ENCODE assay signal across 17 cellular contexts in genomic region chr22:39713799-39714290, GRCh38.
"Had no signal": no experiment of that assay in that cellular context is flagged by ENCODE, and none has a peak within 500 bp of the region (broad histone marks: within the 10 kb centered on the region; RNA-seq: fewer than 3 reads in every experiment).

No MANE protein-coding gene starts in this region.

- H3K9me3 ChIP-seq: heart left ventricle, stomach, thoracic aorta had no signal

- H3K27ac ChIP-seq: heart left ventricle, stomach, thoracic aorta had no signal

- ATAC-seq: esophagus mucosa had no signal

- H3K4me1 ChIP-seq: stomach had no signal

- H3K4me3 Mint-ChIP-seq: central memory CD8-positive, alpha-beta T cell; natural killer cell; stimulated activated naive B cell treated with anti-CD40 and anti-IgM and Interleukin-4, amounts not matched to agents 10 μg/mL and 1 μg/mL and 100 μg/mL, for 72 hours had no signal

- FAIRE-seq: endometrium, frontal cortex, small intestine had no signal

- DNase-seq: effector memory CD4-positive, alpha-beta T cell; heart left ventricle; hippocampal formation; kidney glomerular epithelial cell; natural killer cell; stimulated activated CD4-positive, alpha-beta T cell treated with anti-CD3 and anti-CD28 coated beads, Interleukin-4, amount 100 ng/mL, for 1 hour; stimulated activated CD8-positive, alpha-beta memory T cell treated with anti-CD3 and anti-CD28 coated beads, Interleukin-4, amount 100 ng/mL, for 48 hours; stimulated activated naive B cell treated with anti-CD40 and anti-IgM and Interleukin-4, amounts not matched to agents 10 μg/mL and 1 μg/mL and 100 μg/mL, for 72 hours; stomach; substantia nigra; trophoblast cell had no signal

- H3K4me1 Mint-ChIP-seq: central memory CD8-positive, alpha-beta T cell had no signal

- H3K9me3 Mint-ChIP-seq: central memory CD8-positive, alpha-beta T cell; natural killer cell; stimulated activated naive B cell treated with anti-CD40 and anti-IgM and Interleukin-4, amounts not matched to agents 10 μg/mL and 1 μg/mL and 100 μg/mL, for 72 hours had no signal

- H3K36me3 ChIP-seq: heart left ventricle, stomach, thoracic aorta had no signal

- H3K4me3 ChIP-seq: heart left ventricle, stomach, thoracic aorta had no signal

- H3K27ac Mint-ChIP-seq: natural killer cell; stimulated activated naive B cell treated with anti-CD40 and anti-IgM and Interleukin-4, amounts not matched to agents 10 μg/mL and 1 μg/mL and 100 μg/mL, for 72 hours had no signal

- H3K36me3 Mint-ChIP-seq: natural killer cell; stimulated activated naive B cell treated with anti-CD40 and anti-IgM and Interleukin-4, amounts not matched to agents 10 μg/mL and 1 μg/mL and 100 μg/mL, for 72 hours had no signal
